In genomic region chr10:69220041-69220451, GRCh38 we compare ENCODE assay signal across 17 cellular contexts. TPM values are rescaled to one million over a fixed set of nuclear protein-coding genes. Genes with fewer than 3 reads are reported as not detected.
DNase-seq lines count a peak whose midpoint lies in the region; ATAC-seq, FAIRE-seq and TF ChIP-seq lines count a peak whose summit lies in the region.
"Had no signal": no experiment of that assay in that cellular context is flagged by ENCODE, and none has a peak within 500 bp of the region (broad histone marks: within the 10 kb centered on the region; RNA-seq: fewer than 3 reads in every experiment).

TSS of gene HKDC1 (plus strand) at chr10:69220332. CDS start at chr10:69220436, 104 bp downstream.

- no peak within 1 kb of the TSS for H3K4me3 Mint-ChIP-seq in activated CD4-positive, alpha-beta T cell treated with anti-CD3 and anti-CD28 coated beads, Interleukin-2, amount 10 ng/mL, durations not matched to agents 24 days and 14 days
- H3K4me3 Mint-ChIP-seq: neural progenitor cell had no signal

- H3K9me3 ChIP-seq in mesodermal cell (ENCODE audit: control insufficient read depth, low read length): no peaks in the 10 kb centered on the region
- no peaks in the 10 kb centered on the region for H3K9me3 ChIP-seq in upper lobe of left lung

- DNase-seq in activated CD4-positive, alpha-beta T cell treated with anti-CD3 and anti-CD28 coated beads, Interleukin-2, amount 10 ng/mL, durations not matched to agents 24 days and 14 days: no peak
- DNase-seq in activated CD4-positive, alpha-beta T cell treated with anti-CD3 and anti-CD28 coated beads, Interleukin-2, amount 50 U/mL, for 48 hours: no peak
- DNase-seq in bronchial epithelial cell (ENCODE audit: low read depth) (no peak), upper lobe of left lung (peak in 1 of 2 donors; percentile 38), NAMALWA (ENCODE audit: low spot score) (no peak)
- DNase-seq: activated naive CD4-positive, alpha-beta T cell treated with anti-CD3 and anti-CD28 coated beads, Interleukin-2, amount 50 U/mL, for 16 hours; glutamatergic neuron; left cardiac atrium; NCI-H446 treated with DMSO at 0.1 percent for 48 hours; stimulated activated CD4-positive, alpha-beta T cell treated with anti-CD3 and anti-CD28 coated beads, Interleukin-12 subunit alpha, Interleukin-12 subunit beta, amount 100 ng/mL, for 4 hours; substantia nigra; T1000 had no signal

- peaks cover 23% of the 10 kb centered on the region for H3K4me1 ChIP-seq in mesodermal cell (ENCODE audit: control insufficient read depth, insufficient read depth, low read length, poor library complexity, severe bottlenecking)
- peaks cover 3 to 32% (median 22%) of the 10 kb centered on the region in 4 donors for H3K4me1 ChIP-seq in upper lobe of left lung
- H3K4me1 ChIP-seq: neural progenitor cell had no signal

- H3K27me3 ChIP-seq in bronchial epithelial cell (ENCODE audit: control insufficient read depth, insufficient read depth, low read length) (no peaks in the 10 kb centered on the region), upper lobe of left lung (no peaks in the 10 kb centered on the region)
- H3K27me3 ChIP-seq: neural progenitor cell had no signal

- intact Hi-C loops in activated CD4-positive, alpha-beta T cell treated with anti-CD3 and anti-CD28 coated beads, Interleukin-2, amount 10 ng/mL, durations not matched to agents 24 days and 14 days (cut with micrococcal nuclease): loop anchor here (5.0 kb wide), 1 partner anchor 173 kb away; no protein-coding TSS in a partner anchor

- no peak for FAIRE-seq in bronchial epithelial cell (lab: Jason Lieb, UNC)

- no peaks in the 10 kb centered on the region for H3K9me3 Mint-ChIP-seq in activated CD4-positive, alpha-beta T cell treated with anti-CD3 and anti-CD28 coated beads, Interleukin-2, amount 10 ng/mL, durations not matched to agents 24 days and 14 days
- H3K9me3 Mint-ChIP-seq: central memory CD8-positive, alpha-beta T cell; neural progenitor cell had no signal

- H3K27ac ChIP-seq in mesodermal cell (ENCODE audit: low read depth, low read length, severe bottlenecking) (peak within 1 kb of the TSS; percentile 10), upper lobe of left lung (peak within 1 kb of the TSS in 3 of 4 donors; percentile 47 to 64 (median 53))
- H3K27ac ChIP-seq: neural progenitor cell had no signal

- no peak for TF ChIP-seq EP300 in upper lobe of left lung (IDR thresholded peaks at IDR 0.05)

- no peak for ATAC-seq in upper lobe of left lung (ENCODE audit: low FRiP score in 2 of 2)
- ATAC-seq in GM19324 (IDR thresholded peaks at IDR 0.05; ENCODE audit: low FRiP score, unreplicated experiment): no peak
- no peak for ATAC-seq in HG02763 (IDR thresholded peaks at IDR 0.05; ENCODE audit: unreplicated experiment)
- ATAC-seq: left cardiac atrium had no signal

- peak within 1 kb of the TSS; percentile 95 for H3K27ac Mint-ChIP-seq in activated CD4-positive, alpha-beta T cell treated with anti-CD3 and anti-CD28 coated beads, Interleukin-2, amount 10 ng/mL, durations not matched to agents 24 days and 14 days
- H3K27ac Mint-ChIP-seq: neural progenitor cell had no signal

- peaks cover 38% of the 10 kb centered on the region for H3K4me1 Mint-ChIP-seq in activated CD4-positive, alpha-beta T cell treated with anti-CD3 and anti-CD28 coated beads, Interleukin-2, amount 10 ng/mL, durations not matched to agents 24 days and 14 days

- peak within 1 kb of the TSS; percentile 1 for H3K4me3 ChIP-seq in bronchial epithelial cell (ENCODE audit: low read depth, low read length)
- H3K4me3 ChIP-seq in mesodermal cell (ENCODE audit: extremely low read depth, insufficient read depth, low read length, poor library complexity, severe bottlenecking): no peak within 1 kb of the TSS
- H3K4me3 ChIP-seq in upper lobe of left lung: peak within 1 kb of the TSS in 2 of 4 donors; percentile 6 to 32
- H3K4me3 ChIP-seq: neural progenitor cell had no signal

- peak in 1 of 4 donors; percentile 42 for TF ChIP-seq POLR2A in upper lobe of left lung (IDR thresholded peaks at IDR 0.05)

- H3K36me3 Mint-ChIP-seq in activated CD4-positive, alpha-beta T cell treated with anti-CD3 and anti-CD28 coated beads, Interleukin-2, amount 10 ng/mL, durations not matched to agents 24 days and 14 days (ENCODE audit: low read depth): no peaks in the 10 kb centered on the region
- H3K36me3 Mint-ChIP-seq: neural progenitor cell had no signal

- H3K36me3 ChIP-seq in bronchial epithelial cell (ENCODE audit: control insufficient read depth, insufficient read depth, low read length) (no peaks in the 10 kb centered on the region), mesodermal cell (ENCODE audit: control insufficient read depth, insufficient read depth, low read length) (no peaks in the 10 kb centered on the region), upper lobe of left lung (no peaks in the 10 kb centered on the region)
- H3K36me3 ChIP-seq: neural progenitor cell had no signal

- 96 to 98% methylated on average over 6 to 7 of the region's 8 CpGs for WGBS in mesodermal cell (ENCODE audit: insufficient coverage in 2 of 2), 2 experiments
- WGBS in upper lobe of left lung, 2 donors: 62 to 85% methylated on average over 8 of the region's 8 CpGs

- TF ChIP-seq CTCF in bronchial epithelial cell (IDR thresholded peaks at IDR 0.05; ENCODE audit: insufficient read depth, low read length, severe bottlenecking) (no peak), upper lobe of left lung (IDR thresholded peaks at IDR 0.05) (no peak)

- no peaks in the 10 kb centered on the region for H3K27me3 Mint-ChIP-seq in activated CD4-positive, alpha-beta T cell treated with anti-CD3 and anti-CD28 coated beads, Interleukin-2, amount 10 ng/mL, durations not matched to agents 24 days and 14 days
- H3K27me3 Mint-ChIP-seq: central memory CD8-positive, alpha-beta T cell had no signal

RNA-seq across cellular contexts. Expression of gene HKDC1, which starts in this region (rescaled TPM):
- total RNA-seq in activated CD4-positive, alpha-beta T cell treated with anti-CD3 and anti-CD28 coated beads, Interleukin-2, amount 10 ng/mL, durations not matched to agents 24 days and 14 days: 0.07 and 0.09 TPM in 2 replicates
- 3.9 and 12.7 TPM in 2 replicates for total RNA-seq in bronchial epithelial cell
- polyA plus RNA-seq in mesodermal cell (2013, experiment 1 of 2): 0.37 TPM
- polyA plus RNA-seq in mesodermal cell (2013, experiment 2 of 2): 0.30 TPM
- 10 to 100 TPM in 2 of 6 donors, 1 to 10 TPM in 4; 3.2 to 12.6 (median 7.5) TPM for total RNA-seq in upper lobe of left lung
